32 cellular contexts compared by ENCODE assay signal in genomic region chr1:53128401-53128800, GRCh38. TPM values are rescaled to one million over a fixed set of nuclear protein-coding genes. Genes with fewer than 3 reads are reported as not detected.
"Had no signal": no experiment of that assay in that cellular context is flagged by ENCODE, and none has a peak within 500 bp of the region (broad histone marks: within the 10 kb centered on the region; RNA-seq: fewer than 3 reads in every experiment).

No MANE protein-coding gene starts in this region.

- H3K4me1 Mint-ChIP-seq: activated naive CD4-positive, alpha-beta T cell treated with anti-CD3 and anti-CD28 coated beads, Interleukin-2, amount 10 ng/mL, durations not matched to agents 7 days and 5 days; activated naive CD8-positive, alpha-beta T cell treated with anti-CD3 and anti-CD28 coated beads, Interleukin-2, amount 10 ng/mL, durations not matched to agents 7 days and 5 days; memory B cell; stimulated activated memory B cell treated with anti-CD40 and anti-IgM and Interleukin-4, amounts not matched to agents 10 μg/mL and 1 μg/mL and 100 μg/mL, for 72 hours; stimulated activated naive CD8-positive, alpha-beta T cell treated with anti-CD3 and anti-CD28 coated beads, Interleukin-15, amount 100 ng/mL, for 72 hours had no signal

- H3K36me3 ChIP-seq: brain microvascular endothelial cell, esophagus muscularis mucosa, heart left ventricle, neutrophil, right lobe of liver, upper lobe of left lung had no signal

- H3K4me3 Mint-ChIP-seq: activated naive CD4-positive, alpha-beta T cell treated with anti-CD3 and anti-CD28 coated beads, Interleukin-2, amount 10 ng/mL, durations not matched to agents 7 days and 5 days; activated naive CD8-positive, alpha-beta T cell treated with anti-CD3 and anti-CD28 coated beads, Interleukin-2, amount 10 ng/mL, durations not matched to agents 7 days and 5 days; memory B cell; nephron; stimulated activated memory B cell treated with anti-CD40 and anti-IgM and Interleukin-4, amounts not matched to agents 10 μg/mL and 1 μg/mL and 100 μg/mL, for 72 hours; stimulated activated naive CD8-positive, alpha-beta T cell treated with anti-CD3 and anti-CD28 coated beads, Interleukin-15, amount 100 ng/mL, for 72 hours had no signal

- H3K27ac ChIP-seq: brain microvascular endothelial cell, esophagus muscularis mucosa, foreskin keratinocyte, neutrophil, right lobe of liver, upper lobe of left lung had no signal

- H3K27me3 Mint-ChIP-seq: stimulated activated memory B cell treated with anti-CD40 and anti-IgM and Interleukin-4, amounts not matched to agents 10 μg/mL and 1 μg/mL and 100 μg/mL, for 72 hours; stimulated activated naive CD8-positive, alpha-beta T cell treated with anti-CD3 and anti-CD28 coated beads, Interleukin-15, amount 100 ng/mL, for 72 hours had no signal

- DNase-seq: activated CD4-positive, alpha-beta T cell treated with anti-CD3 and anti-CD28 coated beads for 48 hours; activated CD4-positive, alpha-beta T cell treated with anti-CD3 and anti-CD28 coated beads, Interleukin-2, amount 50 U/mL, for 48 hours; activated CD8-positive, alpha-beta memory T cell treated with anti-CD3 and anti-CD28 coated beads for 24 hours; activated gamma-delta T cell; activated naive CD4-positive, alpha-beta T cell treated with anti-CD3 and anti-CD28 coated beads, Interleukin-2, amount 10 ng/mL, durations not matched to agents 7 days and 5 days; activated naive CD8-positive, alpha-beta T cell treated with anti-CD3 and anti-CD28 coated beads, Interleukin-2, amount 10 ng/mL, durations not matched to agents 7 days and 5 days; brain microvascular endothelial cell; foreskin keratinocyte; heart left ventricle; hypothalamus; small intestine; stimulated activated CD4-positive, alpha-beta T cell treated with anti-CD3 and anti-CD28 coated beads, Interleukin-1b, Interleukin-23, amount 100 ng/mL, for 48 hours; stimulated activated CD4-positive, alpha-beta T cell treated with anti-CD3 and anti-CD28 coated beads, Interleukin-4, amount 100 ng/mL, for 4 hours; stimulated activated CD8-positive, alpha-beta memory T cell treated with anti-CD3 and anti-CD28 coated beads, Interleukin-4, amount 100 ng/mL, for 48 hours; stimulated activated naive CD8-positive, alpha-beta T cell treated with anti-CD3 and anti-CD28 coated beads, Interleukin-15, amount 100 ng/mL, for 72 hours; substantia nigra had no signal

- ATAC-seq: activated CD4-positive, CD25-positive, alpha-beta regulatory T cell treated with anti-CD3 and anti-CD28 coated beads, Interleukin-2, amount 50 U/mL, for 24 hours; foreskin keratinocyte; heart left ventricle; right lobe of liver; stimulated activated memory B cell treated with anti-CD40 and anti-IgM and Interleukin-4, amounts not matched to agents 10 μg/mL and 1 μg/mL and 100 μg/mL, for 72 hours; stimulated activated naive CD8-positive, alpha-beta T cell treated with anti-CD3 and anti-CD28 coated beads, Interleukin-15, amount 100 ng/mL, for 72 hours had no signal

- H3K4me1 ChIP-seq: foreskin keratinocyte, right lobe of liver had no signal

- H3K9me3 ChIP-seq: esophagus muscularis mucosa, heart left ventricle, neutrophil, right lobe of liver, upper lobe of left lung had no signal

- H3K4me3 ChIP-seq: esophagus muscularis mucosa, heart left ventricle, right lobe of liver, upper lobe of left lung had no signal

- H3K9me3 Mint-ChIP-seq: activated naive CD4-positive, alpha-beta T cell treated with anti-CD3 and anti-CD28 coated beads, Interleukin-2, amount 10 ng/mL, durations not matched to agents 7 days and 5 days; activated naive CD8-positive, alpha-beta T cell treated with anti-CD3 and anti-CD28 coated beads, Interleukin-2, amount 10 ng/mL, durations not matched to agents 7 days and 5 days; memory B cell; nephron; stimulated activated memory B cell treated with anti-CD40 and anti-IgM and Interleukin-4, amounts not matched to agents 10 μg/mL and 1 μg/mL and 100 μg/mL, for 72 hours; stimulated activated naive CD8-positive, alpha-beta T cell treated with anti-CD3 and anti-CD28 coated beads, Interleukin-15, amount 100 ng/mL, for 72 hours had no signal

- H3K36me3 Mint-ChIP-seq: activated naive CD4-positive, alpha-beta T cell treated with anti-CD3 and anti-CD28 coated beads, Interleukin-2, amount 10 ng/mL, durations not matched to agents 7 days and 5 days; activated naive CD8-positive, alpha-beta T cell treated with anti-CD3 and anti-CD28 coated beads, Interleukin-2, amount 10 ng/mL, durations not matched to agents 7 days and 5 days; memory B cell; stimulated activated memory B cell treated with anti-CD40 and anti-IgM and Interleukin-4, amounts not matched to agents 10 μg/mL and 1 μg/mL and 100 μg/mL, for 72 hours had no signal

- H3K27ac Mint-ChIP-seq: activated naive CD4-positive, alpha-beta T cell treated with anti-CD3 and anti-CD28 coated beads, Interleukin-2, amount 10 ng/mL, durations not matched to agents 7 days and 5 days; activated naive CD8-positive, alpha-beta T cell treated with anti-CD3 and anti-CD28 coated beads, Interleukin-2, amount 10 ng/mL, durations not matched to agents 7 days and 5 days; memory B cell; nephron; progenitor cell of endocrine pancreas; stimulated activated memory B cell treated with anti-CD40 and anti-IgM and Interleukin-4, amounts not matched to agents 10 μg/mL and 1 μg/mL and 100 μg/mL, for 72 hours; stimulated activated naive CD8-positive, alpha-beta T cell treated with anti-CD3 and anti-CD28 coated beads, Interleukin-15, amount 100 ng/mL, for 72 hours had no signal

- H3K27me3 ChIP-seq: brain microvascular endothelial cell, esophagus muscularis mucosa, heart left ventricle, neutrophil, right lobe of liver, upper lobe of left lung had no signal

RNA-seq across cellular contexts. Expression of gene SLC1A7, which starts 14.0 kb away (rescaled TPM):
- total RNA-seq: activated naive CD8-positive, alpha-beta T cell treated with anti-CD3 and anti-CD28 coated beads, Interleukin-2, amount 10 ng/mL, durations not matched to agents 7 days and 5 days; astrocyte; chondrocyte; foreskin keratinocyte; kidney epithelial cell; lower leg skin; osteocyte; progenitor cell of endocrine pancreas; renal cortical epithelial cell; T-helper 1 cell treated with Interleukin-12 subunit alpha and Interleukin-12 subunit beta and Interleukin-4 antibody, amounts not matched to agents 30 ng/mL and 1 ng/mL, for 36 hours had no signal
- polyA plus RNA-seq: foreskin keratinocyte had no signal
